32 cellular contexts compared by ENCODE assay signal in genomic region chr11:33366918-33367317, GRCh38. TPM values are rescaled to one million over a fixed set of nuclear protein-coding genes. Genes with fewer than 3 reads are reported as not detected.
"Had no signal": no experiment of that assay in that cellular context is flagged by ENCODE, and none has a peak within 500 bp of the region (broad histone marks: within the 10 kb centered on the region; RNA-seq: fewer than 3 reads in every experiment).

No MANE protein-coding gene starts in this region.

- H2AFZ ChIP-seq: neural progenitor cell, parathyroid adenoma had no signal

- H3K27ac Mint-ChIP-seq: immature natural killer cell; natural killer cell; nephron progenitor cell; neural progenitor cell; progenitor cell of endocrine pancreas; stimulated activated naive CD8-positive, alpha-beta T cell treated with anti-CD3 and anti-CD28 coated beads, Interleukin-15, Interleukin-2, amounts not matched to agents 100 ng/mL and 50 ng/mL, for 24 hours had no signal

- H3K4me3 Mint-ChIP-seq: immature natural killer cell; naive B cell; natural killer cell; nephron progenitor cell; neural progenitor cell; stimulated activated naive CD8-positive, alpha-beta T cell treated with anti-CD3 and anti-CD28 coated beads, Interleukin-15, Interleukin-2, amounts not matched to agents 100 ng/mL and 50 ng/mL, for 24 hours had no signal

- H3K9me3 Mint-ChIP-seq: immature natural killer cell; naive B cell; natural killer cell; neural progenitor cell; stimulated activated naive CD8-positive, alpha-beta T cell treated with anti-CD3 and anti-CD28 coated beads, Interleukin-15, Interleukin-2, amounts not matched to agents 100 ng/mL and 50 ng/mL, for 24 hours had no signal

- H3K9ac ChIP-seq: neural progenitor cell, parathyroid adenoma had no signal

- H3K4me1 ChIP-seq: left lung, neural progenitor cell, parathyroid adenoma, right atrium auricular region, suprapubic skin, upper lobe of right lung had no signal

- H3K4me2 ChIP-seq: neural progenitor cell had no signal

- H3K36me3 ChIP-seq: left lung, lower lobe of right lung, neural progenitor cell, neutrophil, right atrium auricular region, right lobe of liver, suprapubic skin, thoracic aorta, tibial artery, upper lobe of right lung had no signal

- H3K4me3 ChIP-seq: left lung, lower lobe of right lung, neural progenitor cell, right atrium auricular region, right lobe of liver, skin epidermis, suprapubic skin, thoracic aorta, tibial artery, upper lobe of right lung had no signal

- H3K79me2 ChIP-seq: parathyroid adenoma had no signal

- H3K4me1 Mint-ChIP-seq: nephron progenitor cell, neural progenitor cell had no signal

- FAIRE-seq: islet of Langerhans, kidney, urothelium cell line had no signal

- H3K9me3 ChIP-seq: left lung, lower lobe of right lung, neutrophil, right atrium auricular region, right lobe of liver, suprapubic skin, thoracic aorta, tibial artery, upper lobe of right lung had no signal

- DNase-seq: hypothalamus; immature natural killer cell; kidney; left colon; left lung; lower lobe of right lung; mammary epithelial cell; mesenchymal stem cell; naive B cell; natural killer cell; nephron progenitor cell; occipital lobe; right lobe of liver; stimulated activated CD4-positive, alpha-beta T cell treated with anti-CD3 and anti-CD28 coated beads, Interleukin-12 subunit alpha, Interleukin-12 subunit beta, amount 100 ng/mL, for 4 hours; stimulated activated CD4-positive, alpha-beta T cell treated with anti-CD3 and anti-CD28 coated beads, Interleukin-15, amount 100 ng/mL, for 24 hours; stimulated activated CD4-positive, alpha-beta T cell treated with anti-CD3 and anti-CD28 coated beads, Interleukin-2, amount 100 ng/mL, for 24 hours; stimulated activated CD4-positive, alpha-beta T cell treated with anti-CD3 and anti-CD28 coated beads, Interleukin-4, amount 100 ng/mL, for 1 hour; stimulated activated naive CD4-positive, alpha-beta T cell; tibial artery; trophoblast cell; upper lobe of right lung had no signal

- ATAC-seq: left colon, left lung, lower lobe of right lung, natural killer cell, right lobe of liver, upper lobe of right lung had no signal

- H3K36me3 Mint-ChIP-seq: immature natural killer cell, naive B cell, natural killer cell, neural progenitor cell had no signal

- H3K27ac ChIP-seq: left lung, lower lobe of right lung, neural progenitor cell, neutrophil, parathyroid adenoma, right atrium auricular region, right lobe of liver, skin epidermis, suprapubic skin, thoracic aorta, tibial artery, upper lobe of right lung had no signal

- H3K27me3 ChIP-seq: right atrium auricular region, right lobe of liver, suprapubic skin, upper lobe of right lung had no signal

RNA-seq across cellular contexts. Expression of gene KIAA1549L, which starts 9.0 kb away (rescaled TPM):
- total RNA-seq: natural killer cell, upper lobe of right lung had no signal
- polyA plus RNA-seq: immature natural killer cell had no signal
